ENCODE assay signal across 8 cellular contexts in genomic region chr2:97996679-97997078, GRCh38. TPM values are rescaled to one million over a fixed set of nuclear protein-coding genes. Genes with fewer than 3 reads are reported as not detected.
DNase-seq lines count a peak whose midpoint lies in the region; FAIRE-seq and TF ChIP-seq lines count a peak whose summit lies in the region.

No MANE protein-coding gene starts in this region.

- intact Hi-C loops in A673 (cut with micrococcal nuclease; ENCODE audit: unreplicated experiment) = loop anchor here (10.0 kb wide), 1 partner anchor 192 kb away; no protein-coding TSS in a partner anchor

- no peaks in the 10 kb centered on the region for H3K36me3 Mint-ChIP-seq in chondrocyte (ENCODE audit: low read depth)

- no peak for FAIRE-seq in GM12891 (lab: Jason Lieb, UNC)

- no peak for TF ChIP-seq POLR2A in GM12891 (IDR thresholded peaks at IDR 0.05; ENCODE audit: low read depth, low read length)

- BruUV-seq in A673 (replicated peaks; lab: Mats Ljungman, UMichigan) = TSS peak; percentile 74

- no peak for TF ChIP-seq CTCF in A673 (conservative IDR thresholded peaks at IDR 0.05; ENCODE audit: low read depth, low read length)
- TF ChIP-seq CTCF in chondrocyte (IDR thresholded peaks at IDR 0.05) = no peak

- H3K27ac ChIP-seq in A673 (ENCODE audit: low read depth, low read length, poor library complexity, severe bottlenecking) (no peak overlapping the region), muscle layer of colon (ENCODE audit: low read depth, low read length) (no peak overlapping the region)

- no peaks in the 10 kb centered on the region for H3K27me3 Mint-ChIP-seq in chondrocyte (ENCODE audit: low read depth)

- no peaks in the 10 kb centered on the region for H3K27me3 ChIP-seq in A673 (replicated peaks; ENCODE audit: insufficient read depth, low read depth, low read length, poor library complexity)
- no peaks in the 10 kb centered on the region for H3K27me3 ChIP-seq in muscle layer of colon (ENCODE audit: control insufficient read depth in 1 of 2, insufficient read depth in 2 of 2, low read length in 2 of 2)

- no peak for DNase-seq in A673 (ENCODE audit: low spot score)
- no peak for DNase-seq in Jurkat, Clone E6-1 (ENCODE audit: low read depth, low spot score)
- DNase-seq in chondrocyte (ENCODE audit: low spot score) = no peak
- no peak for DNase-seq in GM12891 (ENCODE audit: insufficient read length, low spot score)
- no peak for DNase-seq in RKO (ENCODE audit: low spot score)
- DNase-seq in dedifferentiated amniotic fluid mesenchymal stem cell (ENCODE audit: extremely low spot score) = no peak
- no peak for DNase-seq in ACHN

- H3K9me3 ChIP-seq in A673 (ENCODE audit: low read depth, low read length, poor library complexity, severe bottlenecking) = no peaks in the 10 kb centered on the region
- H3K9me3 ChIP-seq in muscle layer of colon (ENCODE audit: low read length) = no peaks in the 10 kb centered on the region

- H3K4me3 Mint-ChIP-seq in chondrocyte (ENCODE audit: unreplicated experiment) = peak overlapping the region; percentile 80

- H3K4me1 Mint-ChIP-seq in chondrocyte (ENCODE audit: low read depth) = peaks cover 29% of the 10 kb centered on the region

- H3K4me3 ChIP-seq in A673 (ENCODE audit: low read depth, low read length, poor library complexity, severe bottlenecking) (peak overlapping the region; percentile 83), muscle layer of colon (ENCODE audit: low read depth in 1 of 2, low read length in 2 of 2) (peak overlapping the region; percentile 92 to 95)
- H3K4me3 ChIP-seq in Jurkat, Clone E6-1 (ENCODE audit: low read length) = peak overlapping the region; percentile 82

- CTCF ChIA-PET in A673 (lab: Charles Lee) = no interaction called here

- H3K4me1 ChIP-seq in A673 (ENCODE audit: insufficient read depth, low read length, poor library complexity, severe bottlenecking) (peaks cover 11% of the 10 kb centered on the region), muscle layer of colon (ENCODE audit: insufficient read depth, low read length) (peaks cover 21% of the 10 kb centered on the region)

- in situ Hi-C loops in ACHN (cut with HindIII; ENCODE audit: low pct_ligation_motif_present, low pct_unique_long_range_greater_than_20kb, low sequenced_read_pairs) = no loop called here

- H3K9ac ChIP-seq in muscle layer of colon (ENCODE audit: low read length) = no peak overlapping the region

- H3K9me3 Mint-ChIP-seq in chondrocyte (ENCODE audit: low read depth) = no peaks in the 10 kb centered on the region

- POLR2A ChIA-PET in A673 (lab: Charles Lee; ENCODE audit: low non-redundant PET) = no interaction called here

- no peaks in the 10 kb centered on the region for H3K36me3 ChIP-seq in A673 (ENCODE audit: insufficient read depth, low read length, poor library complexity, severe bottlenecking)
- H3K36me3 ChIP-seq in muscle layer of colon (ENCODE audit: insufficient read depth, low read length) = no peaks in the 10 kb centered on the region

- peak overlapping the region; percentile 93 for H3K27ac Mint-ChIP-seq in chondrocyte (ENCODE audit: unreplicated experiment)

TF ChIP-seq in GM12891, 5 proteins besides CTCF, POLR2A, EP300 and RAD21:
- TF ChIP-seq TAF1 (IDR thresholded peaks at IDR 0.05; ENCODE audit: low read depth, low read length) (no peak), SPI1 (IDR thresholded peaks at IDR 0.05; ENCODE audit: low read depth, low read length) (no peak), POLR2AphosphoS5 (IDR thresholded peaks at IDR 0.05; ENCODE audit: low read depth, low read length) (no peak), PAX5 (IDR thresholded peaks at IDR 0.05; ENCODE audit: insufficient read depth, low read length, severe bottlenecking) (no peak), POU2F2 (IDR thresholded peaks at IDR 0.05; ENCODE audit: low read depth, low read length) (no peak)

RNA-seq across cellular contexts. Expression of gene TMEM131, which starts 0.9 kb away (rescaled TPM):
- total RNA-seq in A673 (2021) (26.2 and 28.9 TPM in 2 replicates), chondrocyte (31.0 to 31.7 TPM (median 31.4 TPM) in 3 replicates)
- polyA plus RNA-seq in Jurkat, Clone E6-1 (2012; ENCODE audit: insufficient read depth, insufficient read length) = 22.6 TPM
- 22.4 TPM for polyA plus RNA-seq in GM12891 (2012; ENCODE audit: low read depth, missing spikeins)
